In the genomic region with DNA sequence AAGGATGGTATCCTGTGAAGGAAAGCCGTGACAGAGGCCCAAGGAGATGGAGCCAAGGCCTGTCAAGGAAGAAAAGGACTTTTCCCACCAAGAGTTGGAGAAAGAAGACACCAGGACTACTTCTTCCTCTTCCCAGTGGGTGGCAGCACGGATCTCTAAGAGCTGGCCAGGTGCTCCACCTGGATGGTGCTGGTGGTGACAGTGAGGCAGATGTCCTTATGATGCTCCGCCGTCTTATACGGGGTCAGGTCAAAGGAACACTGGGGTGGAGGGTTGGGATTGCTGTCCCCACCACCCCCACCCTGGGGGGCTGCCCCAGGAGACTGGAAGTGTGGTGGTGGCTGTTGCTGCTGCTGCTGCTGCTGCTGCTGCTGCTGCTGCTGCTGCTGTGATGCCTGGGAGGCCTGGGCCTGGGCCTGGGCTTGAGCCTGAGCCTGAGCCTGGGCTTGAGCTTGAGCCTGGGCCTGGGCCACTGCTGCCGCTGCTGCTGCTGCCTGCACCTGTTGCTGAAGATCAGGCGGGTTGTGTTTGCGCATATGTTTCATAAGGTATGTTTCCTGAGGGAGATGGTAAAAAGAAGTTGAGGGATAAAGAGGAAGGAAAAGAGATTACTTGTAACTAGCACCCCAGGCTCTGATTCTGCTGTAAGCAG, we compare ENCODE assay signal across 1 cellular context.
TF ChIP-seq lines count a peak whose summit lies in the region.

No MANE protein-coding gene starts in this region.

TF ChIP-seq in HCT116, 20 proteins besides CTCF, POLR2A, EP300 and RAD21:
- TF ChIP-seq, protein P1, sequence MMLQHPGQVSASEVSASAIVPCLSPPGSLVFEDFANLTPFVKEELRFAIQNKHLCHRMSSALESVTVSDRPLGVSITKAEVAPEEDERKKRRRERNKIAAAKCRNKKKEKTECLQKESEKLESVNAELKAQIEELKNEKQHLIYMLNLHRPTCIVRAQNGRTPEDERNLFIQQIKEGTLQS (IDR thresholded peaks at IDR 0.05) = no peak
- TF ChIP-seq FOSL1 (IDR thresholded peaks at IDR 0.05; ENCODE audit: low read depth) (no peak), ZNF274 (IDR thresholded peaks at IDR 0.05; ENCODE audit: low read depth, low read length) (no peak), TCF7L2 (IDR thresholded peaks at IDR 0.05; ENCODE audit: borderline replicate concordance, extremely low read depth, insufficient read depth, insufficient read length) (no peak), CEBPB (IDR thresholded peaks at IDR 0.05; ENCODE audit: low read depth) (no peak), ZFX (IDR thresholded peaks at IDR 0.05) (no peak), SIN3A (IDR thresholded peaks at IDR 0.05; ENCODE audit: low read depth) (no peak), EGR1 (IDR thresholded peaks at IDR 0.05; ENCODE audit: low read depth) (no peak), ELF1 (IDR thresholded peaks at IDR 0.05; ENCODE audit: borderline replicate concordance, low read depth) (no peak), SRF (IDR thresholded peaks at IDR 0.05; ENCODE audit: low read depth) (no peak), POLR2AphosphoS5 (IDR thresholded peaks at IDR 0.05; ENCODE audit: low read depth, low read length) (no peak), CBX3 (IDR thresholded peaks at IDR 0.05; ENCODE audit: low read depth) (no peak), JUND (IDR thresholded peaks at IDR 0.05) (no peak)
- TF ChIP-seq, protein P2, sequence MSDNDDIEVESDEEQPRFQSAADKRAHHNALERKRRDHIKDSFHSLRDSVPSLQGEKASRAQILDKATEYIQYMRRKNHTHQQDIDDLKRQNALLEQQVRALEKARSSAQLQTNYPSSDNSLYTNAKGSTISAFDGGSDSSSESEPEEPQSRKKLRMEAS (IDR thresholded peaks at IDR 0.05) = no peak
- TF ChIP-seq, protein P3, sequence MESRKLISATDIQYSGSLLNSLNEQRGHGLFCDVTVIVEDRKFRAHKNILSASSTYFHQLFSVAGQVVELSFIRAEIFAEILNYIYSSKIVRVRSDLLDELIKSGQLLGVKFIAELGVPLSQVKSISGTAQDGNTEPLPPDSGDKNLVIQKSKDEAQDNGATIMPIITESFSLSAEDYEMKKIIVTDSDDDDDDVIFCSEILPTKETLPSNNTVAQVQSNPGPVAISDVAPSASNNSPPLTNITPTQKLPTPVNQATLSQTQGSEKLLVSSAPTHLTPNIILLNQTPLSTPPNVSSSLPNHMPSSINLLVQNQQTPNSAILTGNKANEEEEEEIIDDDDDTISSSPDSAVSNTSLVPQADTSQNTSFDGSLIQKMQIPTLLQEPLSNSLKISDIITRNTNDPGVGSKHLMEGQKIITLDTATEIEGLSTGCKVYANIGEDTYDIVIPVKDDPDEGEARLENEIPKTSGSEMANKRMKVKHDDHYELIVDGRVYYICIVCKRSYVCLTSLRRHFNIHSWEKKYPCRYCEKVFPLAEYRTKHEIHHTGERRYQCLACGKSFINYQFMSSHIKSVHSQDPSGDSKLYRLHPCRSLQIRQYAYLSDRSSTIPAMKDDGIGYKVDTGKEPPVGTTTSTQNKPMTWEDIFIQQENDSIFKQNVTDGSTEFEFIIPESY (IDR thresholded peaks at IDR 0.05; ENCODE audit: extremely low read depth, insufficient replicate concordance, low read length) = no peak
- TF ChIP-seq, protein P4, sequence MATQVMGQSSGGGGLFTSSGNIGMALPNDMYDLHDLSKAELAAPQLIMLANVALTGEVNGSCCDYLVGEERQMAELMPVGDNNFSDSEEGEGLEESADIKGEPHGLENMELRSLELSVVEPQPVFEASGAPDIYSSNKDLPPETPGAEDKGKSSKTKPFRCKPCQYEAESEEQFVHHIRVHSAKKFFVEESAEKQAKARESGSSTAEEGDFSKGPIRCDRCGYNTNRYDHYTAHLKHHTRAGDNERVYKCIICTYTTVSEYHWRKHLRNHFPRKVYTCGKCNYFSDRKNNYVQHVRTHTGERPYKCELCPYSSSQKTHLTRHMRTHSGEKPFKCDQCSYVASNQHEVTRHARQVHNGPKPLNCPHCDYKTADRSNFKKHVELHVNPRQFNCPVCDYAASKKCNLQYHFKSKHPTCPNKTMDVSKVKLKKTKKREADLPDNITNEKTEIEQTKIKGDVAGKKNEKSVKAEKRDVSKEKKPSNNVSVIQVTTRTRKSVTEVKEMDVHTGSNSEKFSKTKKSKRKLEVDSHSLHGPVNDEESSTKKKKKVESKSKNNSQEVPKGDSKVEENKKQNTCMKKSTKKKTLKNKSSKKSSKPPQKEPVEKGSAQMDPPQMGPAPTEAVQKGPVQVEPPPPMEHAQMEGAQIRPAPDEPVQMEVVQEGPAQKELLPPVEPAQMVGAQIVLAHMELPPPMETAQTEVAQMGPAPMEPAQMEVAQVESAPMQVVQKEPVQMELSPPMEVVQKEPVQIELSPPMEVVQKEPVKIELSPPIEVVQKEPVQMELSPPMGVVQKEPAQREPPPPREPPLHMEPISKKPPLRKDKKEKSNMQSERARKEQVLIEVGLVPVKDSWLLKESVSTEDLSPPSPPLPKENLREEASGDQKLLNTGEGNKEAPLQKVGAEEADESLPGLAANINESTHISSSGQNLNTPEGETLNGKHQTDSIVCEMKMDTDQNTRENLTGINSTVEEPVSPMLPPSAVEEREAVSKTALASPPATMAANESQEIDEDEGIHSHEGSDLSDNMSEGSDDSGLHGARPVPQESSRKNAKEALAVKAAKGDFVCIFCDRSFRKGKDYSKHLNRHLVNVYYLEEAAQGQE (IDR thresholded peaks at IDR 0.05; ENCODE audit: low read depth) = no peak
TF ChIP-seq in HCT116: peak in this region for 0.
